ENCODE assay signal across 8 cellular contexts in genomic region chr22:32202539-32203180, GRCh38. TPM values are rescaled to one million over a fixed set of nuclear protein-coding genes. Genes with fewer than 3 reads are reported as not detected.
DNase-seq lines count a peak whose midpoint lies in the region; ATAC-seq, FAIRE-seq and TF ChIP-seq lines count a peak whose summit lies in the region.

No MANE protein-coding gene starts in this region.

- DNase-seq in A549 (ENCODE audit: low read depth in 1 of 2, low spot score in 1 of 2) (peak; percentile 47 to 78), NCI-H2029 treated with DMSO at 0.1 percent for 48 hours (lab: John Stamatoyannopoulos, UW) (peak; percentile 67), WTC11 (ENCODE audit: low spot score) (peak; percentile 63), fibroblast of lung (ENCODE audit: low read depth in 2 of 2) (peak; percentile 16 to 41), neural crest cell (ENCODE audit: low read depth, low spot score) (peak; percentile 29)

- no peak for TF ChIP-seq POLR2A in A549 (IDR thresholded peaks at IDR 0.05; ENCODE audit: low read length)

- no peak for FAIRE-seq in A549 (lab: Jason Lieb, UNC)

- no peak for TF ChIP-seq EP300 in A549 (IDR thresholded peaks at IDR 0.05)

- TF ChIP-seq RAD21 in A549 (conservative IDR thresholded peaks at IDR 0.05 in 1 of 2, IDR thresholded peaks at IDR 0.05 in 1 of 2), result peak; percentile 39 to 41; a peak in 4 of 5 replicates

- peaks cover 4% of the 10 kb centered on the region for H3K27me3 ChIP-seq in fibroblast of lung (ENCODE audit: control insufficient read depth, insufficient read depth, low read length)

- no peaks in the 10 kb centered on the region for H3K9me3 Mint-ChIP-seq in WTC11
- no peaks in the 10 kb centered on the region for H3K9me3 Mint-ChIP-seq in neural crest cell

- peaks cover 60% of the 10 kb centered on the region for H3K27me3 Mint-ChIP-seq in WTC11 (ENCODE audit: low read depth)
- peaks cover 73% of the 10 kb centered on the region for H3K27me3 Mint-ChIP-seq in neural crest cell (ENCODE audit: low read depth)

- no peak overlapping the region for H2AFZ ChIP-seq in fibroblast of lung (ENCODE audit: low read length)

- no peaks in the 10 kb centered on the region for H3K36me3 Mint-ChIP-seq in WTC11
- no peaks in the 10 kb centered on the region for H3K36me3 Mint-ChIP-seq in neural crest cell (ENCODE audit: low read depth)

- no peaks in the 10 kb centered on the region for H3K36me3 ChIP-seq in ES-I3 (ENCODE audit: insufficient read depth, low read length)
- no peaks in the 10 kb centered on the region for H3K36me3 ChIP-seq in fibroblast of lung (ENCODE audit: control insufficient read depth, insufficient read depth, low read length)

- H3K4me2 ChIP-seq in A549, result peak overlapping the region; percentile 99
- H3K4me2 ChIP-seq in fibroblast of lung (ENCODE audit: extremely low read depth, insufficient read depth, low read length), result no peak overlapping the region

- H3K27ac Mint-ChIP-seq in WTC11 (no peak overlapping the region), neural crest cell (ENCODE audit: unreplicated experiment) (no peak overlapping the region)

- H3K27ac ChIP-seq in A549 (peak overlapping the region in 1 of 2 experiments; percentile 65; a peak in 3 of 6 replicates), fibroblast of lung (ENCODE audit: insufficient read depth, low read length) (no peak overlapping the region)

- peak; percentile 31 for TF ChIP-seq CTCF in A549 (IDR thresholded peaks at IDR 0.05)
- peak; percentile 37 for TF ChIP-seq CTCF in WTC11 (IDR thresholded peaks at IDR 0.05)
- peak; percentile 36 to 45 for TF ChIP-seq CTCF in fibroblast of lung (conservative IDR thresholded peaks at IDR 0.05 in 1 of 2, IDR thresholded peaks at IDR 0.05 in 1 of 2; ENCODE audit: low read depth in 1 of 2, low read length in 2 of 2)
- TF ChIP-seq CTCF in neural crest cell (conservative IDR thresholded peaks at IDR 0.05), result peak; percentile 68

- H3K79me2 ChIP-seq in fibroblast of lung (ENCODE audit: control insufficient read depth, insufficient read depth, low read length), result no peaks in the 10 kb centered on the region

- peak overlapping the region; percentile 82 for H3K4me3 Mint-ChIP-seq in WTC11
- H3K4me3 Mint-ChIP-seq in neural crest cell, result peak overlapping the region; percentile 72

- 0% methylated on average over 3 of the region's 29 CpGs for WGBS in A549 (ENCODE audit: missing lambda C conversion rate)

- H3K9me3 ChIP-seq in A549 (no peaks in the 10 kb centered on the region), ES-I3 (ENCODE audit: control insufficient read depth, insufficient read depth, low read length) (no peaks in the 10 kb centered on the region), fibroblast of lung (ENCODE audit: control insufficient read depth, insufficient read depth, low read depth, low read length) (no peaks in the 10 kb centered on the region)

- CTCF ChIA-PET in A549 (lab: Yijun Ruan, JAX), result interaction anchor here (1.1 to 1.8 kb wide), 5 partner anchors 9 to 396 kb away, joined by 3 to 8 read pairs (median 6); no protein-coding TSS in a partner anchor
- CTCF ChIA-PET in WTC11 (lab: Charles Lee), result interaction anchor here (0.6 to 2.7 kb wide), 29 partner anchors 8 to 360 kb away, joined by 3 to 21 read pairs (median 4); partner anchors contain the start of gene RTCB

- POLR2A ChIA-PET in A549 (lab: Yijun Ruan, JAX), result no interaction called here
- POLR2A ChIA-PET in WTC11 (lab: Charles Lee), result no interaction called here

- peak overlapping the region; percentile 27; the same call in 1 of the 2 replicates for H3K9ac ChIP-seq in ES-I3 (ENCODE audit: low read depth, low read length)
- no peak overlapping the region for H3K9ac ChIP-seq in fibroblast of lung (ENCODE audit: insufficient read depth, low read length)

- peak; percentile 52 to 73 for ATAC-seq in A549
- peak; percentile 27 for ATAC-seq in WTC11
- no peak for ATAC-seq in GM18867 (IDR thresholded peaks at IDR 0.05; ENCODE audit: unreplicated experiment)
- no peak for ATAC-seq in HG02571 (IDR thresholded peaks at IDR 0.05; ENCODE audit: unreplicated experiment)

- H3K4me3 ChIP-seq in A549, result peak overlapping the region; percentile 60
- no peak overlapping the region for H3K4me3 ChIP-seq in fibroblast of lung (replicated peaks in 1 of 4; ENCODE audit: control extremely low read depth in 1 of 4, insufficient read depth in 1 of 4, low read depth in 3 of 4, low read length in 4 of 4)

- H3K4me1 ChIP-seq in A549 (peaks cover 7% of the 10 kb centered on the region; the same call in 1 of the 3 replicates), ES-I3 (ENCODE audit: insufficient read depth, low read length) (no peaks in the 10 kb centered on the region; the same call in 1 of the 2 replicates), fibroblast of lung (ENCODE audit: control insufficient read depth, extremely low read depth, insufficient read depth, low read length) (no peaks in the 10 kb centered on the region)

- H4K20me1 ChIP-seq in fibroblast of lung (ENCODE audit: control insufficient read depth, extremely low read depth, insufficient read depth, low read length), result no peaks in the 10 kb centered on the region

- H3K4me1 Mint-ChIP-seq in WTC11, result peaks cover 55% of the 10 kb centered on the region
- H3K4me1 Mint-ChIP-seq in neural crest cell, result peaks cover 19% of the 10 kb centered on the region

TF ChIP-seq in A549, 52 proteins besides CTCF, POLR2A, EP300 and RAD21:
- TF ChIP-seq SMC3 (IDR thresholded peaks at IDR 0.05) (peak; percentile 55), EHF (CRISPR knock-in tag; IDR thresholded peaks at IDR 0.05) (no peak)

TF ChIP-seq in WTC11, 78 proteins besides CTCF, POLR2A, EP300 and RAD21 (continues in another document):
- TF ChIP-seq NFE2L1 (CRISPR knock-in tag; IDR thresholded peaks at IDR 0.05), result no peak
- TF ChIP-seq, protein P1, sequence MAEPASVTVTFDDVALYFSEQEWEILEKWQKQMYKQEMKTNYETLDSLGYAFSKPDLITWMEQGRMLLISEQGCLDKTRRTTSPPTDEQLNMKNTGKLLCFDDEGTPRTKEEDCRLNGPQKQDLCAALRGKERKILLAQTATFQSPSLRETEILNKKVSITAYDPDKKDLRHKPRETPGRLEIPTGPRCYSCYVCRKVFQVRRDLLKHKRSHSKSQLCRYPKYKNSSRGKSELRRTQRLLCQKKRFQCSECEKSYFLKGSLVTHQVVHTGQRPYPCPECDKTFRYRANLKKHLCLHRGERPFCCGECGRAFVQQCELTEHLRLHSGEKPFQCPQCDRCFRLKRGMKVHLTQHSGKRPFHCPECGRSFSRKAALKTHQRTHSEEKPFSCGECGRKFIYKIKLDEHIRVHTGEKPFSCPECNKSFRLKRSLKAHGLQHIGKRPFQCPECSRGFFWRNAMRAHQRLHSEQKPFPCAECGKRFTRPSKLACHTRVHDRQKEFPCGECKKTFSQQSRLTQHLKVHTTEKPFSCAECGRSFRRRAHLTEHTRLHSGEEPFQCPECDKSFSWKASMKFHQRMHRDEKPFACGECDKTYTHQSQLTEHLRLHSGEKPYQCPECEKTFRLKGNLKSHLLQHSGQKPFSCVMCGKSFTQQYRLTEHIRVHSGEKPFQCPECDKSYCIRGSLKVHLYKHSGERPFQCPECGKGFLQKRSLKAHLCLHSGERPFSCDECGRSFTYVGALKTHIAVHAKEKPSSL (CRISPR knock-in tag; conservative IDR thresholded peaks at IDR 0.05), result no peak

RNA-seq across cellular contexts. Expression of gene RFPL2, which starts 2.2 kb away (rescaled TPM):
- 0.19 and 0.32 TPM in 2 replicates for polyA plus RNA-seq in A549 (2011; rRNA removed)
- 0.09 and 0.12 TPM in 2 replicates for polyA plus RNA-seq in A549 (2012; cell fraction: cytosol; rRNA removed)
- polyA plus RNA-seq in A549 (2012; cell fraction: nucleus; rRNA removed), result 0.25 and 0.43 TPM in 2 replicates
- 0.17 to 0.30 TPM (median 0.25 TPM) in 3 replicates for polyA plus RNA-seq in A549 (2017; fragmentation: RNase III; extraction: RNeasy Plus Mini Kit Qiagen cat#74134 plus additional on column Dnase treatment)
- polyA minus RNA-seq in A549 (2011; rRNA and poly(A)+ RNA removed), result not detected in 2 replicates
- total RNA-seq in WTC11 (2021), result 0.39 to 0.48 TPM (median 0.41 TPM) in 3 replicates
- not detected in 2 replicates for total RNA-seq in fibroblast of lung
- polyA plus RNA-seq in fibroblast of lung, result not detected in 2 replicates
- not detected in 2 replicates for polyA plus RNA-seq in fibroblast of lung (2012)
- not detected in 2 replicates for polyA minus RNA-seq in fibroblast of lung (ENCODE audit: low replicate concordance)
- 0.21 TPM in 1 of 2 replicates, not detected in the other for total RNA-seq in neural crest cell

RNA-seq across cellular contexts. Expression of gene C22orf42, which starts 43.6 kb away (rescaled TPM):
- not detected in 2 replicates for polyA plus RNA-seq in A549 (2011; rRNA removed)
- not detected in 2 replicates for polyA plus RNA-seq in A549 (2012; cell fraction: cytosol; rRNA removed)
- not detected in 2 replicates for polyA plus RNA-seq in A549 (2012; cell fraction: nucleus; rRNA removed)
- polyA plus RNA-seq in A549 (2017; fragmentation: RNase III; extraction: RNeasy Plus Mini Kit Qiagen cat#74134 plus additional on column Dnase treatment), result not detected in 3 replicates
- polyA minus RNA-seq in A549 (2011; rRNA and poly(A)+ RNA removed), result not detected in 2 replicates
- 0.61 to 0.78 TPM (median 0.69 TPM) in 3 replicates for total RNA-seq in WTC11 (2021)
- total RNA-seq in fibroblast of lung, result not detected in 2 replicates
- not detected in 2 replicates for polyA plus RNA-seq in fibroblast of lung
- polyA plus RNA-seq in fibroblast of lung (2012), result not detected in 2 replicates
- not detected in 2 replicates for polyA minus RNA-seq in fibroblast of lung (ENCODE audit: low replicate concordance)
- not detected in 2 replicates for total RNA-seq in neural crest cell

RNA-seq across cellular contexts. Expression of gene SLC5A4, which starts 52.5 kb away (rescaled TPM):
- not detected in 2 replicates for polyA plus RNA-seq in A549 (2011; rRNA removed)
- not detected in 2 replicates for polyA plus RNA-seq in A549 (2012; cell fraction: cytosol; rRNA removed)
- not detected in 2 replicates for polyA plus RNA-seq in A549 (2012; cell fraction: nucleus; rRNA removed)
- polyA plus RNA-seq in A549 (2017; fragmentation: RNase III; extraction: RNeasy Plus Mini Kit Qiagen cat#74134 plus additional on column Dnase treatment), result not detected in 3 replicates
- not detected in 2 replicates for polyA minus RNA-seq in A549 (2011; rRNA and poly(A)+ RNA removed)
- total RNA-seq in WTC11 (2021), result 0.09 to 0.37 TPM (median 0.22 TPM) in 3 replicates
- not detected in 2 replicates for total RNA-seq in fibroblast of lung
- 0.02 and 0.06 TPM in 2 replicates for polyA plus RNA-seq in fibroblast of lung
- polyA plus RNA-seq in fibroblast of lung (2012), result not detected in 2 replicates
- polyA minus RNA-seq in fibroblast of lung (ENCODE audit: low replicate concordance), result not detected in 2 replicates
- total RNA-seq in neural crest cell, result 0.14 and 0.23 TPM in 2 replicates

Comparison
In these comparisons a context has a peak if more than half of its experiments do, and no peak if none do; other contexts are left out.
1. ATAC-seq: peak in A549 (2 of 2) and WTC11 (single experiment); none in GM18867 (single experiment) and HG02571 (single experiment).
2. Of the 8 proteins assayed by ChIP-seq in both WTC11 and A549: peak only in WTC11: none; only in A549: none; in both: CTCF; in neither: 7.
3. Peak in every context shown above with its lines, with median percentiles within 50 percentile points of each other: DNase-seq and CTCF ChIP-seq.